In genomic region chr6:160088069-160088773, GRCh38 we compare ENCODE assay signal across 7 cellular contexts. TPM values are rescaled to one million over a fixed set of nuclear protein-coding genes. Genes with fewer than 3 reads are reported as not detected.
DNase-seq lines count a peak whose midpoint lies in the region; ATAC-seq and TF ChIP-seq lines count a peak whose summit lies in the region.

No MANE protein-coding gene starts in this region.

- TF ChIP-seq CTCF in GM12872 (IDR thresholded peaks at IDR 0.05; ENCODE audit: insufficient read depth, low read depth, low read length) (peak; percentile 43), left lung (IDR thresholded peaks at IDR 0.05) (peak; percentile 35 to 41), type B pancreatic cell (conservative IDR thresholded peaks at IDR 0.05) (peak; percentile 80)

- H3K9me3 ChIP-seq in left lung: no peaks in the 10 kb centered on the region

- H3K27ac Mint-ChIP-seq in type B pancreatic cell: no peak overlapping the region

- no peak overlapping the region for H3K27ac ChIP-seq in left lung

- intact Hi-C loops in left lung (cut with DNase I): loop anchor here in 1 of 2 donors (5.0 kb wide), 1 partner anchor 369 kb away; no protein-coding TSS in a partner anchor

- no peaks in the 10 kb centered on the region for H3K4me1 ChIP-seq in left lung

- peaks cover 17% of the 10 kb centered on the region for H3K36me3 Mint-ChIP-seq in type B pancreatic cell

- no peak overlapping the region for H3K4me3 ChIP-seq in left lung

- H3K27me3 Mint-ChIP-seq in type B pancreatic cell: no peaks in the 10 kb centered on the region

- peak; percentile 70 for ATAC-seq in left lung

- no peaks in the 10 kb centered on the region for H3K9me3 Mint-ChIP-seq in type B pancreatic cell

- no peaks in the 10 kb centered on the region for H3K27me3 ChIP-seq in left lung

- DNase-seq in NCI-H1105 treated with DMSO at 0.1 percent for 48 hours (lab: John Stamatoyannopoulos, UW) (peak; percentile 43), cerebellum (ENCODE audit: low spot score) (peak; percentile 34), left lung (no peak), type B pancreatic cell (ENCODE audit: extremely low spot score, unreplicated experiment) (no peak), NCI-H526 treated with DMSO at 0.1 percent for 48 hours (lab: John Stamatoyannopoulos, UW) (no peak), NCI-H187 treated with DMSO at 0.1 percent for 48 hours (lab: John Stamatoyannopoulos, UW) (no peak)

- no peak overlapping the region for H3K4me3 Mint-ChIP-seq in type B pancreatic cell

- no peaks in the 10 kb centered on the region for H3K4me1 Mint-ChIP-seq in type B pancreatic cell (ENCODE audit: unreplicated experiment)

- H3K36me3 ChIP-seq in left lung: peaks cover 0 to 100% of the 10 kb centered on the region in 2 donors

RNA-seq across cellular contexts. Expression of gene SLC22A1, which starts 33.4 kb away (rescaled TPM):
- total RNA-seq in cerebellum: 0.91 TPM
- total RNA-seq in left lung: 1 to 10 TPM in 1 of 2 donors, under 1 TPM in 1; 0.41 to 2.7 TPM
- total RNA-seq in type B pancreatic cell (ENCODE audit: low replicate concordance): 1.2 and 3.0 TPM in 2 replicates

Comparison
In these comparisons a context has a peak if more than half of its experiments do, and no peak if none do; other contexts are left out.
1. DNase-seq: peak in NCI-H1105 treated with DMSO at 0.1 percent for 48 hours (single experiment) and cerebellum (single experiment); none in left lung (0 of 2), type B pancreatic cell (single experiment), NCI-H526 treated with DMSO at 0.1 percent for 48 hours (single experiment) and NCI-H187 treated with DMSO at 0.1 percent for 48 hours (single experiment).
2. Peak in every context shown above with its lines, with median percentiles within 50 percentile points of each other: CTCF ChIP-seq.